1 cellular context compared by ENCODE assay signal in the genomic region with DNA sequence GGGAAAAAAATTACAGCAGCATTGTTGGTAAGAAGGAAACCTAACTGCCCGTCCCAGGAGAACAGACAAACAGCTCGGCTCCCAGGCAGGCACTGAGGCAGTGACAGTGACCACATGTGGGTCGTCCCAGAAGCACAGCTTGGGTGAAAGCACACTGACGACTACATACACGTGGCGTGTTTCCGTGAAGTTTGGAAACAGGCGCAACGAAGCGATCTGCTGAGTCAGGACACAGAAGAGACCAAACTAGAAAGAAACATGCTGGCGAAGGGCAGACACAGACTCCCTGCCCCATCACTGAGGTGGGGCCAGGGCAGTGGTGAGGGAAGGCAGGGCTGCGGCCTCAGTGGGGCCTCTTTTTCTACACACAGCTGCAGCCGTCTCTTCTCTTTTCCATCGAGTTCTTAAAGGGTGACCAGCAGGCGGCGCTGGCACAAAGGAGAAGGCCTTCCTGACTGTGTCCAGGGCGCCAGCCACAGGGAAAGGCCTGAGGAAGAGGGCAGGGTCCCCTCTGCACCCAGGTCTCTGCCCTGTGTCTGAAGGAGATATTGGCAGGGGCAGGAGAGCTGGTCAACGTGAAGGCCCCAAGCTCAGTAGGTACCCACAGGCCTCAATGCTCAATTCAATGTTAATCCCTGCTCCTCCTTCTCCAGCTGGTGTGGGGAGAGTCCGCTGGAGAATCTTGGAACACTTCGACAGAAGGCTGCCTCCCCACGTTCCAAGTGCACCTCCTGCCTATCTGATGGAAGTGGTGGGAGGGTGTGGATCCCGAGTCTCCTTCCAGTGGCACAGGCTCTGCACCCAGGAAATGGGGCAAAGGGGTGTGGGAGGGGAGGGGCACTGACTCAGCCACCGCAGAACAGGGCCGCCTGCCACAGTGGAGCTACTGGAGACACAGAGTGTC.
TF ChIP-seq lines count a peak whose summit lies in the region.

No MANE protein-coding gene starts in this region.

TF ChIP-seq in endothelial cell of umbilical vein, 7 proteins besides CTCF, POLR2A, EP300 and RAD21:
- TF ChIP-seq FOS (IDR thresholded peaks at IDR 0.05; ENCODE audit: borderline replicate concordance, insufficient read depth, low read length), result no peak
- no peak for TF ChIP-seq EZH2 (IDR thresholded peaks at IDR 0.05; ENCODE audit: borderline replicate concordance, low read depth, low read length, severe bottlenecking)
- TF ChIP-seq POLR2AphosphoS5 (IDR thresholded peaks at IDR 0.05; ENCODE audit: insufficient read depth, low read depth, low read length), result no peak
- no peak for TF ChIP-seq MYC (IDR thresholded peaks at IDR 0.05; ENCODE audit: low read depth, low read length)
- TF ChIP-seq JUN (IDR thresholded peaks at IDR 0.05; ENCODE audit: borderline replicate concordance, insufficient read depth, insufficient read length, low read depth), result no peak
- TF ChIP-seq, protein P1, sequence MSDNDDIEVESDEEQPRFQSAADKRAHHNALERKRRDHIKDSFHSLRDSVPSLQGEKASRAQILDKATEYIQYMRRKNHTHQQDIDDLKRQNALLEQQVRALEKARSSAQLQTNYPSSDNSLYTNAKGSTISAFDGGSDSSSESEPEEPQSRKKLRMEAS (IDR thresholded peaks at IDR 0.05; ENCODE audit: insufficient read depth, insufficient read length), result no peak
- no peak for TF ChIP-seq GATA2 (IDR thresholded peaks at IDR 0.05; ENCODE audit: insufficient read depth, insufficient read length, low read depth, low read length)
